Comparison of ENCODE assay signal across 8 cellular contexts in genomic region chr9:118059520-118060278, GRCh38.
A peak's percentile ranks its signal among the peaks of the same experiment; 100 is the strongest.
DNase-seq lines count a peak whose midpoint lies in the region; ATAC-seq, FAIRE-seq and TF ChIP-seq lines count a peak whose summit lies in the region.
"Had no signal": no experiment of that assay in that cellular context is flagged by ENCODE, and none has a peak within 500 bp of the region (broad histone marks: within the 10 kb centered on the region; RNA-seq: fewer than 3 reads in every experiment).

No MANE protein-coding gene starts in this region.

- peak; percentile 9 for DNase-seq in EL
- peak; percentile 14 for DNase-seq in KG1 (lab: John Stamatoyannopoulos, UW)
- DNase-seq in amniotic epithelial cell (ENCODE audit: low read depth): peak; percentile 15
- peak; percentile 1 for DNase-seq in HepG2 (ENCODE audit: low spot score)
- no peak for DNase-seq in NCI-H2029 treated with DMSO at 0.1 percent for 48 hours (lab: John Stamatoyannopoulos, UW)
- DNase-seq in NCI-H524 treated with DMSO at 0.1 percent for 48 hours (lab: John Stamatoyannopoulos, UW): no peak
- no peak for DNase-seq in GM12892 (ENCODE audit: insufficient read length)
- DNase-seq: NCI-H1417 treated with DMSO at 0.1 percent for 48 hours had no signal

- TF ChIP-seq POLR2A in HepG2 (IDR thresholded peaks at IDR 0.05; ENCODE audit: insufficient read depth in 1 of 2, low read depth in 2 of 2, low read length in 2 of 2) (no peak), GM12892 (IDR thresholded peaks at IDR 0.05; ENCODE audit: low read depth, low read length) (no peak)

- TF ChIP-seq RAD21 in HepG2 (CRISPR knock-in tag; IDR thresholded peaks at IDR 0.05): no peak

- H3K4me3 ChIP-seq in HepG2 (replicated peaks in 1 of 3; ENCODE audit: insufficient read depth in 1 of 3, low read depth in 2 of 3, low read length in 3 of 3): no peak overlapping the region

- no peak for FAIRE-seq in HepG2 (lab: Jason Lieb, UNC)
- FAIRE-seq in GM12892 (lab: Jason Lieb, UNC): no peak

- no peaks in the 10 kb centered on the region for H3K27me3 ChIP-seq in HepG2 (ENCODE audit: control insufficient read depth in 1 of 2, insufficient read depth in 2 of 2, low read length in 2 of 2)

- 35% methylated on average over 10 of the region's 10 CpGs for WGBS in HepG2 (ENCODE audit: low lambda C conversion rate)

- no peak overlapping the region for H2AFZ ChIP-seq in HepG2 (ENCODE audit: low read length)

- CTCF ChIA-PET in HepG2 (lab: Yijun Ruan, JAX; ENCODE audit: low intra/inter-chr PET ratio, low total read pairs): no interaction called here

- H4K20me1 ChIP-seq in HepG2 (ENCODE audit: insufficient read depth, low read length): no peaks in the 10 kb centered on the region

- TF ChIP-seq CTCF in HepG2 (CRISPR knock-in tag; IDR thresholded peaks at IDR 0.05): no peak

- H3K9ac ChIP-seq in HepG2 (ENCODE audit: insufficient read depth, low read depth, low read length): no peak overlapping the region

- peaks cover 56% of the 10 kb centered on the region for H3K9me3 ChIP-seq in HepG2 (ENCODE audit: low read length)

- no peak overlapping the region for H3K27ac ChIP-seq in HepG2 (ENCODE audit: extremely low read length, insufficient read depth, low read length)

- H3K36me3 ChIP-seq in HepG2 (replicated peaks in 1 of 2; ENCODE audit: control insufficient read depth in 1 of 2, insufficient read depth in 2 of 2, low read length in 2 of 2): no peaks in the 10 kb centered on the region

- intact Hi-C loops in HepG2 (cut with micrococcal nuclease; ENCODE audit: unreplicated experiment): no loop called here

- TF ChIP-seq EP300 in HepG2 (IDR thresholded peaks at IDR 0.05; ENCODE audit: low read depth in 2 of 2, low read length in 2 of 2) (no peak), HepG2 (CRISPR knock-in tag; IDR thresholded peaks at IDR 0.05; ENCODE audit: borderline replicate concordance) (no peak)

- no peak for ATAC-seq in HepG2

- BruUV-seq in HepG2 (replicated peaks; lab: Mats Ljungman, UMichigan): no TSS peak

- POLR2A ChIA-PET in HepG2 (lab: Yijun Ruan, JAX): no interaction called here

- no peaks in the 10 kb centered on the region for H3K79me2 ChIP-seq in HepG2 (ENCODE audit: insufficient read depth, low read length)

- H3K4me1 ChIP-seq in HepG2 (ENCODE audit: insufficient read depth, low read length): no peaks in the 10 kb centered on the region

- in situ Hi-C loops in HepG2 (cut with HindIII; ENCODE audit: extremely low pct_ligation_motif_present, low pct_unique_long_range_greater_than_20kb): no loop called here

- no peak overlapping the region for H3K4me2 ChIP-seq in HepG2 (ENCODE audit: low read depth, low read length)

TF ChIP-seq in HepG2, 621 proteins besides CTCF, POLR2A, EP300 and RAD21:
- TF ChIP-seq MAX (IDR thresholded peaks at IDR 0.05): no peak
- peak; percentile 87 for TF ChIP-seq MIER2 (CRISPR knock-in tag; IDR thresholded peaks at IDR 0.05)
- no peak for TF ChIP-seq PLSCR1 (CRISPR knock-in tag; IDR thresholded peaks at IDR 0.05; ENCODE audit: borderline replicate concordance)
- peak; percentile 44; the same call in 1 of the 2 replicates for TF ChIP-seq MAFF (IDR thresholded peaks at IDR 0.05; ENCODE audit: low read depth, low read length)
- TF ChIP-seq MAFK (conservative IDR thresholded peaks at IDR 0.05 in 1 of 2, IDR thresholded peaks at IDR 0.05 in 1 of 2; ENCODE audit: low read length in 2 of 2): peak in 1 of 2 experiments; percentile 64; a peak in 3 of 4 replicates
- no peak for TF ChIP-seq DPF2 (CRISPR knock-in tag; IDR thresholded peaks at IDR 0.05; ENCODE audit: borderline replicate concordance, low read depth)
- peak; percentile 92 for TF ChIP-seq EHMT2 (IDR thresholded peaks at IDR 0.05; ENCODE audit: borderline replicate concordance, low read depth, low read length)
- TF ChIP-seq TCF7 (IDR thresholded peaks at IDR 0.05; ENCODE audit: low read depth): no peak
- TF ChIP-seq SALL1 (CRISPR knock-in tag; IDR thresholded peaks at IDR 0.05): no peak
- no peak for TF ChIP-seq GLI4 (CRISPR knock-in tag; IDR thresholded peaks at IDR 0.05; ENCODE audit: borderline replicate concordance)
- no peak for TF ChIP-seq FOXA1 (IDR thresholded peaks at IDR 0.05)
- no peak for TF ChIP-seq FOXA1 (CRISPR knock-in tag; IDR thresholded peaks at IDR 0.05)
- peak; percentile 45 to 93 for TF ChIP-seq REST (IDR thresholded peaks at IDR 0.05; ENCODE audit: borderline replicate concordance in 1 of 2, low read depth in 1 of 2, low read length in 2 of 2)

Comparison
In these comparisons a context has a peak if more than half of its experiments do, and no peak if none do; other contexts are left out.
1. DNase-seq: peak in EL (single experiment), KG1 (single experiment), amniotic epithelial cell (single experiment) and HepG2 (single experiment); none in NCI-H2029 treated with DMSO at 0.1 percent for 48 hours (single experiment), NCI-H524 treated with DMSO at 0.1 percent for 48 hours (single experiment) and GM12892 (single experiment).